In genomic region chrX:119942173-119942819, GRCh38 we compare ENCODE assay signal across 8 cellular contexts. TPM values are rescaled to one million over a fixed set of nuclear protein-coding genes. Genes with fewer than 3 reads are reported as not detected.
A peak's percentile ranks its signal among the peaks of the same experiment; 100 is the strongest.
DNase-seq lines count a peak whose midpoint lies in the region; ATAC-seq and TF ChIP-seq lines count a peak whose summit lies in the region.

No MANE protein-coding gene starts in this region.

- TF ChIP-seq POLR2A in suprapubic skin (IDR thresholded peaks at IDR 0.05): no peak

- no peak for DNase-seq in activated CD4-positive, alpha-beta T cell treated with anti-CD3 and anti-CD28 coated beads for 36 hours
- DNase-seq in activated CD4-positive, alpha-beta T cell treated with anti-CD3 and anti-CD28 coated beads, Interleukin-2, amount 50 U/mL, for 48 hours: no peak
- no peak for DNase-seq in activated naive CD8-positive, alpha-beta T cell treated with anti-CD3 and anti-CD28 coated beads, Interleukin-2, amount 10 ng/mL, durations not matched to agents 7 days and 5 days
- peak; percentile 4 for DNase-seq in left kidney (ENCODE audit: low read depth, low spot score)
- no peak for DNase-seq in suprapubic skin (ENCODE audit: low spot score in 2 of 2)
- no peak for DNase-seq in NCI-H446 treated with DMSO at 0.1 percent for 48 hours (lab: John Stamatoyannopoulos, UW)
- no peak for DNase-seq in activated CD8-positive, alpha-beta memory T cell treated with anti-CD3 and anti-CD28 coated beads for 24 hours

- TF ChIP-seq EP300 in suprapubic skin (IDR thresholded peaks at IDR 0.05): no peak

- CTCF ChIA-PET in activated CD4-positive, alpha-beta T cell treated with anti-CD3 and anti-CD28 coated beads for 36 hours (lab: Charles Lee): interaction anchor here (0.6 kb wide), 1 partner anchor 241 kb away, joined by 5 read pairs; no protein-coding TSS in a partner anchor

- H3K27me3 Mint-ChIP-seq in activated CD4-positive, alpha-beta T cell treated with anti-CD3 and anti-CD28 coated beads for 36 hours: no peaks in the 10 kb centered on the region
- no peaks in the 10 kb centered on the region for H3K27me3 Mint-ChIP-seq in activated naive CD8-positive, alpha-beta T cell treated with anti-CD3 and anti-CD28 coated beads, Interleukin-2, amount 10 ng/mL, durations not matched to agents 7 days and 5 days

- H3K36me3 Mint-ChIP-seq in activated CD4-positive, alpha-beta T cell treated with anti-CD3 and anti-CD28 coated beads for 36 hours (ENCODE audit: low read depth): peaks cover 7% of the 10 kb centered on the region
- H3K36me3 Mint-ChIP-seq in activated naive CD8-positive, alpha-beta T cell treated with anti-CD3 and anti-CD28 coated beads, Interleukin-2, amount 10 ng/mL, durations not matched to agents 7 days and 5 days: peaks cover 1% of the 10 kb centered on the region

- no peaks in the 10 kb centered on the region for H3K36me3 ChIP-seq in suprapubic skin

- 57% methylated on average over 13 of the region's 13 CpGs for WGBS in suprapubic skin

- peak overlapping the region; percentile 99 for H3K4me3 Mint-ChIP-seq in activated CD4-positive, alpha-beta T cell treated with anti-CD3 and anti-CD28 coated beads for 36 hours
- peak overlapping the region; percentile 100 for H3K4me3 Mint-ChIP-seq in activated naive CD8-positive, alpha-beta T cell treated with anti-CD3 and anti-CD28 coated beads, Interleukin-2, amount 10 ng/mL, durations not matched to agents 7 days and 5 days

- H3K27ac ChIP-seq in suprapubic skin: peak overlapping the region; percentile 95

- POLR2A ChIA-PET in activated CD4-positive, alpha-beta T cell treated with anti-CD3 and anti-CD28 coated beads for 36 hours (lab: Charles Lee): interaction anchor here (1.6 kb wide), 1 partner anchor 151 kb away, joined by 8 read pairs; the partner anchor contains the start of gene RPL39
- POLR2A ChIA-PET in activated naive CD8-positive, alpha-beta T cell treated with anti-CD3 and anti-CD28 coated beads, Interleukin-2, amount 10 ng/mL, durations not matched to agents 7 days and 5 days (lab: Charles Lee): interaction anchor here (1.0 to 1.9 kb wide), 2 partner anchors 13 to 121 kb away, joined by 4 to 7 read pairs; no protein-coding TSS in a partner anchor

- peaks cover 13% of the 10 kb centered on the region for H3K4me1 ChIP-seq in suprapubic skin

- no peaks in the 10 kb centered on the region for H3K27me3 ChIP-seq in suprapubic skin

- peak overlapping the region; percentile 73 for H3K4me3 ChIP-seq in suprapubic skin

- H3K9me3 ChIP-seq in suprapubic skin: no peaks in the 10 kb centered on the region

- ATAC-seq in activated CD4-positive, alpha-beta T cell treated with anti-CD3 and anti-CD28 coated beads for 36 hours: no peak
- no peak for ATAC-seq in activated naive CD8-positive, alpha-beta T cell treated with anti-CD3 and anti-CD28 coated beads, Interleukin-2, amount 10 ng/mL, durations not matched to agents 7 days and 5 days (ENCODE audit: low read depth)
- no peak for ATAC-seq in GM18517 (IDR thresholded peaks at IDR 0.05; ENCODE audit: unreplicated experiment)

- intact Hi-C loops in activated CD4-positive, alpha-beta T cell treated with anti-CD3 and anti-CD28 coated beads for 36 hours (cut with DNase I, micrococcal nuclease): loop anchor here (2.0 to 10.0 kb wide), 4 partner anchors 187 to 473 kb away; partner anchors contain the start of genes SLC25A5 (in 1 of the 2), SOWAHD (in 1 of the 2), UBE2A (in 1 of the 2) and ZBTB33 (in 1 of the 2)

- H3K4me1 Mint-ChIP-seq in activated CD4-positive, alpha-beta T cell treated with anti-CD3 and anti-CD28 coated beads for 36 hours: peaks cover 20% of the 10 kb centered on the region
- peaks cover 16% of the 10 kb centered on the region for H3K4me1 Mint-ChIP-seq in activated naive CD8-positive, alpha-beta T cell treated with anti-CD3 and anti-CD28 coated beads, Interleukin-2, amount 10 ng/mL, durations not matched to agents 7 days and 5 days

- no peaks in the 10 kb centered on the region for H3K9me3 Mint-ChIP-seq in activated CD4-positive, alpha-beta T cell treated with anti-CD3 and anti-CD28 coated beads for 36 hours (ENCODE audit: low read depth)
- H3K9me3 Mint-ChIP-seq in activated naive CD8-positive, alpha-beta T cell treated with anti-CD3 and anti-CD28 coated beads, Interleukin-2, amount 10 ng/mL, durations not matched to agents 7 days and 5 days: no peaks in the 10 kb centered on the region

- no peak for TF ChIP-seq CTCF in suprapubic skin (IDR thresholded peaks at IDR 0.05)

- H3K27ac Mint-ChIP-seq in activated CD4-positive, alpha-beta T cell treated with anti-CD3 and anti-CD28 coated beads for 36 hours: peak overlapping the region; percentile 98
- peak overlapping the region; percentile 99 for H3K27ac Mint-ChIP-seq in activated naive CD8-positive, alpha-beta T cell treated with anti-CD3 and anti-CD28 coated beads, Interleukin-2, amount 10 ng/mL, durations not matched to agents 7 days and 5 days

RNA-seq across cellular contexts. Expression of gene NKAP, which starts 1.3 kb away (rescaled TPM):
- total RNA-seq in activated CD4-positive, alpha-beta T cell treated with anti-CD3 and anti-CD28 coated beads for 36 hours: 10 to 100 TPM; 11.8 to 12.2 TPM
- 10 to 100 TPM; 10.3 to 11.4 TPM for total RNA-seq in activated naive CD8-positive, alpha-beta T cell treated with anti-CD3 and anti-CD28 coated beads, Interleukin-2, amount 10 ng/mL, durations not matched to agents 7 days and 5 days
- total RNA-seq in suprapubic skin: 10 to 100 TPM in 1 of 4 donors, 1 to 10 TPM in 3; 4.0 to 11.7 (median 6.5) TPM

RNA-seq across cellular contexts. Expression of gene AKAP14, which starts 46.6 kb away (rescaled TPM):
- not detected for total RNA-seq in activated CD4-positive, alpha-beta T cell treated with anti-CD3 and anti-CD28 coated beads for 36 hours
- not detected for total RNA-seq in activated naive CD8-positive, alpha-beta T cell treated with anti-CD3 and anti-CD28 coated beads, Interleukin-2, amount 10 ng/mL, durations not matched to agents 7 days and 5 days
- total RNA-seq in suprapubic skin: not detected
